14 cellular contexts compared by ENCODE assay signal in the genomic region with DNA sequence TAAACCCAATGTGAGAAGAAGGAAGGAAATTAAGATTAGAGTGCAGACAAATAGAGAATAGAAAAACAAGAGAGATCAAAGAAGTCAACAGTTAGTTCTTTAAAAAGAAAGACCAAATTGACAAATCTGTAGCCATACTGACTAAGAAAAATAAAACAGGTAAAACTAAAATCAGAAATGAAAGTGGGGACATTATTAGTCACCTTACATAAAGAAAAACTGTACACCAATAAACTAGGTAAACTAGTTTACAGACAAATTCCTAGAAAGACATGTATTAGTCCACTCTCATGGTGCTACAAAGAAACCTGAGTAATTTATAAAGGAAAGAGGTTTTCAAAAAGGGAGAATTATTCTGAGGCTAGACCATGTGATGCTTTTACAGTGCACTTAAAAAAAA. TPM values are rescaled to one million over a fixed set of nuclear protein-coding genes. Genes with fewer than 3 reads are reported as not detected.
DNase-seq lines count a peak whose midpoint lies in the region; ATAC-seq and TF ChIP-seq lines count a peak whose summit lies in the region.
"Had no signal": no experiment of that assay in that cellular context is flagged by ENCODE, and none has a peak within 500 bp of the region (broad histone marks: within the 10 kb centered on the region; RNA-seq: fewer than 3 reads in every experiment).

No MANE protein-coding gene starts in this region.

- no peak overlapping the region for H3K27ac Mint-ChIP-seq in CD4-positive, alpha-beta T cell
- H3K27ac Mint-ChIP-seq: B cell had no signal

- DNase-seq in GM12865 (ENCODE audit: low read depth) (peak; percentile 29), NCI-H1105 (lab: John Stamatoyannopoulos, UW) (no peak), left ventricle myocardium superior (no peak), tibial artery (no peak)
- DNase-seq in CD4-positive, alpha-beta T cell, result no peak
- DNase-seq: effector CD4-positive, alpha-beta T cell; NCI-H774; SJCRH30 had no signal

- H3K4me3 ChIP-seq in GM12865 (ENCODE audit: low read depth, low read length) (no peak overlapping the region), tibial artery (no peak overlapping the region)
- H3K4me3 ChIP-seq: gastroesophageal sphincter, SJCRH30 had no signal

- no peaks in the 10 kb centered on the region for H3K27me3 Mint-ChIP-seq in CD4-positive, alpha-beta T cell
- H3K27me3 Mint-ChIP-seq: B cell had no signal

- no peaks in the 10 kb centered on the region for H3K9me3 Mint-ChIP-seq in CD4-positive, alpha-beta T cell

- H3K4me1 ChIP-seq in tibial artery, result no peaks in the 10 kb centered on the region
- H3K4me1 ChIP-seq: gastroesophageal sphincter, SJCRH30 had no signal

- ATAC-seq in GM19023 (IDR thresholded peaks at IDR 0.05; ENCODE audit: unreplicated experiment), result peak; percentile 55
- ATAC-seq in HG02642 (IDR thresholded peaks at IDR 0.05; ENCODE audit: poor library complexity, unreplicated experiment), result peak; percentile 76
- ATAC-seq in HG03469 (IDR thresholded peaks at IDR 0.05; ENCODE audit: unreplicated experiment), result peak; percentile 86
- ATAC-seq in CD4-positive, alpha-beta T cell (ENCODE audit: poor library complexity), result no peak
- ATAC-seq in left ventricle myocardium superior, result no peak
- ATAC-seq: gastroesophageal sphincter, left lobe of liver had no signal

- TF ChIP-seq CTCF in GM12865 (IDR thresholded peaks at IDR 0.05; ENCODE audit: insufficient read depth, low read depth, low read length, missing control alignments), result no peak
- no peak for TF ChIP-seq CTCF in CD4-positive, alpha-beta T cell (IDR thresholded peaks at IDR 0.05)
- TF ChIP-seq CTCF in tibial artery (IDR thresholded peaks at IDR 0.05), result no peak

- POLR2A ChIA-PET in CD4-positive, alpha-beta T cell (lab: Charles Lee), result no interaction called here

- no peak overlapping the region for H3K27ac ChIP-seq in CD4-positive, alpha-beta T cell (ENCODE audit: low read depth, low read length)
- H3K27ac ChIP-seq in tibial artery, result no peak overlapping the region
- H3K27ac ChIP-seq: gastroesophageal sphincter, SJCRH30 had no signal

- CTCF ChIA-PET in CD4-positive, alpha-beta T cell (lab: Charles Lee), result interaction anchor here (0.9 kb wide), 1 partner anchor 2000 kb away, joined by 3 read pairs; no protein-coding TSS in a partner anchor

- intact Hi-C loops in CD4-positive, alpha-beta T cell (cut with DNase I, micrococcal nuclease), result no loop called here
- intact Hi-C loops in left ventricle myocardium superior (cut with micrococcal nuclease) (no loop called here), tibial artery (cut with DNase I; ENCODE audit: low total_unique reads) (no loop called here)

- no peak overlapping the region for H3K4me3 Mint-ChIP-seq in CD4-positive, alpha-beta T cell
- H3K4me3 Mint-ChIP-seq: B cell had no signal

- H3K36me3 ChIP-seq in tibial artery, result peaks cover 63 to 89% (median 84%) of the 10 kb centered on the region in 3 donors

- H3K4me1 Mint-ChIP-seq in CD4-positive, alpha-beta T cell (ENCODE audit: low read depth), result no peaks in the 10 kb centered on the region
- H3K4me1 Mint-ChIP-seq: B cell had no signal

- no peaks in the 10 kb centered on the region for H3K9me3 ChIP-seq in CD4-positive, alpha-beta T cell (ENCODE audit: control insufficient read depth, low read length)
- H3K9me3 ChIP-seq in tibial artery, result no peaks in the 10 kb centered on the region
- H3K9me3 ChIP-seq: gastroesophageal sphincter, SJCRH30 had no signal

- H3K36me3 Mint-ChIP-seq in CD4-positive, alpha-beta T cell (ENCODE audit: low read depth), result peaks cover 78% of the 10 kb centered on the region

- no peaks in the 10 kb centered on the region for H3K27me3 ChIP-seq in CD4-positive, alpha-beta T cell (ENCODE audit: control insufficient read depth, insufficient read depth, low read length)
- no peaks in the 10 kb centered on the region for H3K27me3 ChIP-seq in tibial artery
- H3K27me3 ChIP-seq: gastroesophageal sphincter, SJCRH30 had no signal

RNA-seq across cellular contexts. Expression of a gene that starts 22.3 kb away (rescaled TPM):
- 10 to 100 TPM; 10.0 to 10.6 TPM for total RNA-seq in CD4-positive, alpha-beta T cell
- 24.2 TPM for total RNA-seq in left ventricle myocardium superior

RNA-seq across cellular contexts. Expression of a gene that starts 22.7 kb away (rescaled TPM):
- 1 to 10 TPM; 7.2 to 8.3 TPM for total RNA-seq in CD4-positive, alpha-beta T cell
- total RNA-seq in left ventricle myocardium superior, result 10.2 TPM

RNA-seq across cellular contexts. Expression of a gene that starts 37.0 kb away (rescaled TPM):
- not detected for total RNA-seq in CD4-positive, alpha-beta T cell
- 0.47 TPM for total RNA-seq in left ventricle myocardium superior
- total RNA-seq: B cell, left lobe of liver had no signal

Comparison
In these comparisons a context has a peak if more than half of its experiments do, and no peak if none do; other contexts are left out.
1. ATAC-seq: peak in GM19023 (single experiment), HG02642 (single experiment) and HG03469 (single experiment); none in CD4-positive, alpha-beta T cell (single experiment) and left ventricle myocardium superior (single experiment).